Comparison of ENCODE assay signal across 2 cellular contexts in genomic region chr2:728165-728564, GRCh38.
TF ChIP-seq lines count a peak whose summit lies in the region.

No MANE protein-coding gene starts in this region.

TF ChIP-seq in GM12891, 5 proteins besides CTCF, POLR2A, EP300 and RAD21 (continued from another document):
- TF ChIP-seq POLR2AphosphoS5 (IDR thresholded peaks at IDR 0.05; ENCODE audit: low read depth, low read length) = no peak

TF ChIP-seq in WTC11, 78 proteins besides CTCF, POLR2A, EP300 and RAD21 (continued from another document):
- TF ChIP-seq, protein P1, sequence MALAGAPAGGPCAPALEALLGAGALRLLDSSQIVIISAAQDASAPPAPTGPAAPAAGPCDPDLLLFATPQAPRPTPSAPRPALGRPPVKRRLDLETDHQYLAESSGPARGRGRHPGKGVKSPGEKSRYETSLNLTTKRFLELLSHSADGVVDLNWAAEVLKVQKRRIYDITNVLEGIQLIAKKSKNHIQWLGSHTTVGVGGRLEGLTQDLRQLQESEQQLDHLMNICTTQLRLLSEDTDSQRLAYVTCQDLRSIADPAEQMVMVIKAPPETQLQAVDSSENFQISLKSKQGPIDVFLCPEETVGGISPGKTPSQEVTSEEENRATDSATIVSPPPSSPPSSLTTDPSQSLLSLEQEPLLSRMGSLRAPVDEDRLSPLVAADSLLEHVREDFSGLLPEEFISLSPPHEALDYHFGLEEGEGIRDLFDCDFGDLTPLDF (CRISPR knock-in tag; IDR thresholded peaks at IDR 0.05) = no peak
- TF ChIP-seq ZSCAN18 (CRISPR knock-in tag; IDR thresholded peaks at IDR 0.05) = no peak
- no peak for TF ChIP-seq ZNF263 (CRISPR knock-in tag; IDR thresholded peaks at IDR 0.05; ENCODE audit: low read depth)
- no peak for TF ChIP-seq NR1H2 (CRISPR knock-in tag; IDR thresholded peaks at IDR 0.05)
- no peak for TF ChIP-seq IRF2 (CRISPR knock-in tag; IDR thresholded peaks at IDR 0.05; ENCODE audit: borderline replicate concordance, low read depth)
- TF ChIP-seq, protein P2, sequence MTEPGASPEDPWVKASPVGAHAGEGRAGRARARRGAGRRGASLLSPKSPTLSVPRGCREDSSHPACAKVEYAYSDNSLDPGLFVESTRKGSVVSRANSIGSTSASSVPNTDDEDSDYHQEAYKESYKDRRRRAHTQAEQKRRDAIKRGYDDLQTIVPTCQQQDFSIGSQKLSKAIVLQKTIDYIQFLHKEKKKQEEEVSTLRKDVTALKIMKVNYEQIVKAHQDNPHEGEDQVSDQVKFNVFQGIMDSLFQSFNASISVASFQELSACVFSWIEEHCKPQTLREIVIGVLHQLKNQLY (CRISPR knock-in tag; IDR thresholded peaks at IDR 0.05) = no peak
- TF ChIP-seq NFATC4 (CRISPR knock-in tag; IDR thresholded peaks at IDR 0.05) = no peak
